Comparison of ENCODE assay signal across 14 cellular contexts in genomic region chr2:181268174-181268867, GRCh38.
A peak's percentile ranks its signal among the peaks of the same experiment; 100 is the strongest.
DNase-seq lines count a peak whose midpoint lies in the region; ATAC-seq and TF ChIP-seq lines count a peak whose summit lies in the region.
"Had no signal": no experiment of that assay in that cellular context is flagged by ENCODE, and none has a peak within 500 bp of the region (broad histone marks: within the 10 kb centered on the region; RNA-seq: fewer than 3 reads in every experiment).

No MANE protein-coding gene starts in this region.

- POLR2A ChIA-PET in CD8-positive, alpha-beta T cell (lab: Charles Lee) = interaction anchor here (0.6 kb wide), 1 partner anchor 145 kb away, joined by 3 read pairs; no protein-coding TSS in a partner anchor

- ATAC-seq in GM18499 (IDR thresholded peaks at IDR 0.05; ENCODE audit: insufficient read depth, unreplicated experiment) (peak; percentile 68), GM19397 (IDR thresholded peaks at IDR 0.05; ENCODE audit: unreplicated experiment) (peak; percentile 53), HG03039 (IDR thresholded peaks at IDR 0.05; ENCODE audit: unreplicated experiment) (peak; percentile 71)
- no peak for ATAC-seq in CD8-positive, alpha-beta T cell
- ATAC-seq: psoas muscle; stimulated activated memory B cell treated with anti-CD40 and anti-IgM and Interleukin-4, amounts not matched to agents 10 μg/mL and 1 μg/mL and 100 μg/mL, for 72 hours had no signal

- CTCF ChIA-PET in CD8-positive, alpha-beta T cell (lab: Charles Lee) = interaction anchor here (1.1 kb wide), 1 partner anchor 198 kb away, joined by 5 read pairs; no protein-coding TSS in a partner anchor

- H3K36me3 ChIP-seq in CD8-positive, alpha-beta T cell (ENCODE audit: insufficient read depth, low read length) = no peaks in the 10 kb centered on the region

- no peaks in the 10 kb centered on the region for H3K9me3 ChIP-seq in CD8-positive, alpha-beta T cell (ENCODE audit: low read length)
- H3K9me3 ChIP-seq: psoas muscle had no signal

- peak; percentile 48 for DNase-seq in NCI-H82 treated with DMSO at 0.1 percent for 48 hours (lab: John Stamatoyannopoulos, UW; ENCODE audit: unreplicated experiment)
- DNase-seq in NK-92 (lab: John Stamatoyannopoulos, UW; ENCODE audit: unreplicated experiment) = no peak
- DNase-seq in CD8-positive, alpha-beta T cell = no peak
- DNase-seq in NCI-H187 (lab: John Stamatoyannopoulos, UW) = no peak
- DNase-seq in RPMI8226 = no peak
- DNase-seq: activated T-cell treated with anti-CD3 and anti-CD28 coated beads, Interleukin-2, amount 50 U/mL, for 4 hours; AML-193; NCI-H1105 treated with DMSO at 0.1 percent for 48 hours; psoas muscle; stimulated activated CD4-positive, alpha-beta T cell treated with anti-CD3 and anti-CD28 coated beads, Interleukin-1b, Interleukin-23, amount 100 ng/mL, for 48 hours had no signal

- no peaks in the 10 kb centered on the region for H3K27me3 ChIP-seq in CD8-positive, alpha-beta T cell (ENCODE audit: insufficient read depth, low read length)

- peaks cover 50% of the 10 kb centered on the region for H3K4me1 Mint-ChIP-seq in CD8-positive, alpha-beta T cell (ENCODE audit: low read depth)
- H3K4me1 Mint-ChIP-seq: stimulated activated memory B cell treated with anti-CD40 and anti-IgM and Interleukin-4, amounts not matched to agents 10 μg/mL and 1 μg/mL and 100 μg/mL, for 72 hours had no signal

- H3K4me3 Mint-ChIP-seq in CD8-positive, alpha-beta T cell = no peak overlapping the region
- H3K4me3 Mint-ChIP-seq: activated T-cell treated with anti-CD3 and anti-CD28 coated beads, Interleukin-2, amount 50 U/mL, for 4 hours; stimulated activated memory B cell treated with anti-CD40 and anti-IgM and Interleukin-4, amounts not matched to agents 10 μg/mL and 1 μg/mL and 100 μg/mL, for 72 hours had no signal

- no peak overlapping the region for H3K27ac ChIP-seq in CD8-positive, alpha-beta T cell (ENCODE audit: low read depth, low read length)
- H3K27ac ChIP-seq: psoas muscle had no signal

- intact Hi-C loops in CD8-positive, alpha-beta T cell (cut with DNase I, micrococcal nuclease) = no loop called here

- no peak overlapping the region for H3K4me3 ChIP-seq in CD8-positive, alpha-beta T cell (ENCODE audit: low read depth, low read length)
- H3K4me3 ChIP-seq: psoas muscle had no signal

- H3K9me3 Mint-ChIP-seq in CD8-positive, alpha-beta T cell = peaks cover 5% of the 10 kb centered on the region
- H3K9me3 Mint-ChIP-seq: activated T-cell treated with anti-CD3 and anti-CD28 coated beads, Interleukin-2, amount 50 U/mL, for 4 hours had no signal

- peaks cover 39% of the 10 kb centered on the region for H3K36me3 Mint-ChIP-seq in CD8-positive, alpha-beta T cell
- H3K36me3 Mint-ChIP-seq: stimulated activated memory B cell treated with anti-CD40 and anti-IgM and Interleukin-4, amounts not matched to agents 10 μg/mL and 1 μg/mL and 100 μg/mL, for 72 hours had no signal

- H3K27me3 Mint-ChIP-seq in CD8-positive, alpha-beta T cell (ENCODE audit: low read depth) = no peaks in the 10 kb centered on the region
- H3K27me3 Mint-ChIP-seq: stimulated activated memory B cell treated with anti-CD40 and anti-IgM and Interleukin-4, amounts not matched to agents 10 μg/mL and 1 μg/mL and 100 μg/mL, for 72 hours had no signal

- H3K27ac Mint-ChIP-seq in CD8-positive, alpha-beta T cell = no peak overlapping the region
- H3K27ac Mint-ChIP-seq: stimulated activated memory B cell treated with anti-CD40 and anti-IgM and Interleukin-4, amounts not matched to agents 10 μg/mL and 1 μg/mL and 100 μg/mL, for 72 hours had no signal

- H3K4me1 ChIP-seq in CD8-positive, alpha-beta T cell (ENCODE audit: insufficient read depth, low read length) = peaks cover 5% of the 10 kb centered on the region
- H3K4me1 ChIP-seq: psoas muscle had no signal

- TF ChIP-seq CTCF in CD8-positive, alpha-beta T cell (IDR thresholded peaks at IDR 0.05) = no peak
